ENCODE assay signal across 25 cellular contexts in genomic region chr9:87089963-87090362, GRCh38.
"Had no signal": no experiment of that assay in that cellular context is flagged by ENCODE, and none has a peak within 500 bp of the region (broad histone marks: within the 10 kb centered on the region; RNA-seq: fewer than 3 reads in every experiment).

No MANE protein-coding gene starts in this region.

- H3K27ac ChIP-seq: cardiac muscle cell, esophagus squamous epithelium, neutrophil, right lobe of liver, thoracic aorta, tibial nerve, upper lobe of left lung had no signal

- H3K36me3 Mint-ChIP-seq: immature natural killer cell; mesothelial cell of epicardium; naive B cell; natural killer cell treated with Interleukin-12 subunit alpha and Interleukin-12 subunit beta and Interleukin-15 and Interleukin-18, amount 100 ng/mL, for 72 hours; stimulated activated memory B cell treated with anti-CD40 and anti-IgM and Interleukin-4, amounts not matched to agents 10 μg/mL and 1 μg/mL and 100 μg/mL, for 72 hours had no signal

- H3K9me3 Mint-ChIP-seq: effector memory CD8-positive, alpha-beta T cell; immature natural killer cell; natural killer cell treated with Interleukin-12 subunit alpha and Interleukin-12 subunit beta and Interleukin-15 and Interleukin-18, amount 100 ng/mL, for 72 hours had no signal

- H3K4me1 ChIP-seq: esophagus squamous epithelium, right lobe of liver, upper lobe of left lung had no signal

- H3K27me3 ChIP-seq: cardiac muscle cell, esophagus squamous epithelium, neutrophil, right lobe of liver, tibial nerve, upper lobe of left lung had no signal

- H3K4me1 Mint-ChIP-seq: immature natural killer cell; naive B cell; stimulated activated memory B cell treated with anti-CD40 and anti-IgM and Interleukin-4, amounts not matched to agents 10 μg/mL and 1 μg/mL and 100 μg/mL, for 72 hours had no signal

- DNase-seq: cortex of kidney; effector memory CD8-positive, alpha-beta T cell; erythroblast; esophagus squamous epithelium; hypothalamus; immature natural killer cell; islet precursor cell; kidney glomerular epithelial cell; mesenchymal stem cell; mucosa of descending colon; naive B cell; posterior cingulate gyrus; psoas muscle; right lobe of liver; stimulated activated CD4-positive, alpha-beta T cell treated with anti-CD3 and anti-CD28 coated beads, Interleukin-4, amount 100 ng/mL, for 4 hours; upper lobe of left lung had no signal

- H3K4me3 Mint-ChIP-seq: effector memory CD8-positive, alpha-beta T cell; immature natural killer cell; mesothelial cell of epicardium; naive B cell; natural killer cell treated with Interleukin-12 subunit alpha and Interleukin-12 subunit beta and Interleukin-15 and Interleukin-18, amount 100 ng/mL, for 72 hours; neural crest cell; stimulated activated memory B cell treated with anti-CD40 and anti-IgM and Interleukin-4, amounts not matched to agents 10 μg/mL and 1 μg/mL and 100 μg/mL, for 72 hours; stimulated activated naive CD8-positive, alpha-beta T cell treated with anti-CD3 and anti-CD28 coated beads, Interleukin-15, Interleukin-2, amounts not matched to agents 100 ng/mL and 50 ng/mL, for 24 hours had no signal

- H3K9me3 ChIP-seq: esophagus squamous epithelium, mucosa of descending colon, neutrophil, right lobe of liver, thoracic aorta, upper lobe of left lung had no signal

- H3K27ac Mint-ChIP-seq: effector memory CD8-positive, alpha-beta T cell; immature natural killer cell; mesothelial cell of epicardium; natural killer cell treated with Interleukin-12 subunit alpha and Interleukin-12 subunit beta and Interleukin-15 and Interleukin-18, amount 100 ng/mL, for 72 hours; stimulated activated memory B cell treated with anti-CD40 and anti-IgM and Interleukin-4, amounts not matched to agents 10 μg/mL and 1 μg/mL and 100 μg/mL, for 72 hours; stimulated activated naive CD8-positive, alpha-beta T cell treated with anti-CD3 and anti-CD28 coated beads, Interleukin-15, Interleukin-2, amounts not matched to agents 100 ng/mL and 50 ng/mL, for 24 hours had no signal

- H3K36me3 ChIP-seq: cardiac muscle cell, esophagus squamous epithelium, neutrophil, right lobe of liver, thoracic aorta, tibial nerve, upper lobe of left lung had no signal

- H3K27me3 Mint-ChIP-seq: stimulated activated memory B cell treated with anti-CD40 and anti-IgM and Interleukin-4, amounts not matched to agents 10 μg/mL and 1 μg/mL and 100 μg/mL, for 72 hours; stimulated activated naive CD8-positive, alpha-beta T cell treated with anti-CD3 and anti-CD28 coated beads, Interleukin-15, Interleukin-2, amounts not matched to agents 100 ng/mL and 50 ng/mL, for 24 hours had no signal

- H3K4me3 ChIP-seq: cardiac muscle cell, esophagus squamous epithelium, mucosa of descending colon, psoas muscle, right lobe of liver, thoracic aorta, tibial nerve, upper lobe of left lung had no signal

- ATAC-seq: effector memory CD8-positive, alpha-beta T cell; mucosa of descending colon; natural killer cell treated with Interleukin-12 subunit alpha and Interleukin-12 subunit beta and Interleukin-15 and Interleukin-18, amount 100 ng/mL, for 72 hours; right lobe of liver; stimulated activated memory B cell treated with anti-CD40 and anti-IgM and Interleukin-4, amounts not matched to agents 10 μg/mL and 1 μg/mL and 100 μg/mL, for 72 hours had no signal
